ENCODE assay signal across 8 cellular contexts in the genomic region with DNA sequence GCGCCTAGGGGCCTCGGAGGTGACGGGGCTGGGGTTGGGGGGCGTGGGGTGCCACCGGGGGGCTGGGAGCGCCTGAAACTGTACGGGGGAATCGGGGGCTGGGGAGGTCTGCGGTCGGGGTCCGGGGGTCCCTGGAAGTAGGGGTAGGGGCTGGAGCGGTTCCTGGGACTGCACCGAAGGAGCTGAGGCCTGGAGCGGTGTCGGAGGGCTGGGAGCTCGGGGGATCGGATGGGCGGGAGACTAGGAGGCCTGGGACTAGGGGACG. TPM values are rescaled to one million over a fixed set of nuclear protein-coding genes. Genes with fewer than 3 reads are reported as not detected.
DNase-seq lines count a peak whose midpoint lies in the region; ATAC-seq, FAIRE-seq and TF ChIP-seq lines count a peak whose summit lies in the region.

No MANE protein-coding gene starts in this region.

- no peak for DNase-seq in activated T-cell treated with anti-CD3 and anti-CD28 coated beads, Interleukin-2, amount 50 U/mL, for 24 hours
- DNase-seq in activated T-cell treated with anti-CD3 and anti-CD28 coated beads for 4 hours (no peak), astrocyte (ENCODE audit: low read depth) (no peak), HepG2 (ENCODE audit: low spot score) (no peak), tibial artery (no peak), kidney tubule cell (ENCODE audit: low spot score) (no peak), NCI-H446 treated with DMSO at 0.1 percent for 48 hours (lab: John Stamatoyannopoulos, UW) (no peak), NCI-H524 (lab: John Stamatoyannopoulos, UW) (no peak)

- H3K4me1 ChIP-seq in astrocyte (ENCODE audit: insufficient read depth, low read length) (peaks cover 11% of the 10 kb centered on the region), HepG2 (ENCODE audit: insufficient read depth, low read length) (peaks cover 23% of the 10 kb centered on the region), tibial artery (peaks cover 0 to 22% (median 18%) of the 10 kb centered on the region in 4 donors)

- peak overlapping the region; percentile 96 for H3K27ac Mint-ChIP-seq in activated T-cell treated with anti-CD3 and anti-CD28 coated beads, Interleukin-2, amount 50 U/mL, for 24 hours
- H3K27ac Mint-ChIP-seq in astrocyte (ENCODE audit: unreplicated experiment) = peak overlapping the region; percentile 92

- WGBS in HepG2 (ENCODE audit: low lambda C conversion rate) = 0% methylated on average over 7 of the region's 19 CpGs

- no peak for TF ChIP-seq RAD21 in HepG2 (CRISPR knock-in tag; IDR thresholded peaks at IDR 0.05)

- no peaks in the 10 kb centered on the region for H3K27me3 Mint-ChIP-seq in activated T-cell treated with anti-CD3 and anti-CD28 coated beads, Interleukin-2, amount 50 U/mL, for 24 hours
- peaks cover 2% of the 10 kb centered on the region for H3K27me3 Mint-ChIP-seq in astrocyte (ENCODE audit: low read depth, unreplicated experiment)

- POLR2A ChIA-PET in HepG2 (lab: Yijun Ruan, JAX) = no interaction called here

- peaks cover 11% of the 10 kb centered on the region for H3K36me3 ChIP-seq in astrocyte (ENCODE audit: insufficient read depth, low read length)
- H3K36me3 ChIP-seq in HepG2 (replicated peaks in 1 of 2; ENCODE audit: control insufficient read depth in 1 of 2, insufficient read depth in 2 of 2, low read length in 2 of 2) = peaks cover 16 to 33% of the 10 kb centered on the region in 2 experiments
- H3K36me3 ChIP-seq in tibial artery = peaks cover 27 to 34% (median 31%) of the 10 kb centered on the region in 3 donors

- no peaks in the 10 kb centered on the region for H3K9me3 Mint-ChIP-seq in activated T-cell treated with anti-CD3 and anti-CD28 coated beads, Interleukin-2, amount 50 U/mL, for 24 hours
- peaks cover 4% of the 10 kb centered on the region for H3K9me3 Mint-ChIP-seq in astrocyte (ENCODE audit: unreplicated experiment)

- ATAC-seq in HepG2 = no peak; the same call in 1 of the 3 replicates

- no TSS peak for BruUV-seq in HepG2 (replicated peaks; lab: Mats Ljungman, UMichigan)

- peak overlapping the region; percentile 93 for H3K4me3 Mint-ChIP-seq in activated T-cell treated with anti-CD3 and anti-CD28 coated beads, Interleukin-2, amount 50 U/mL, for 24 hours
- H3K4me3 Mint-ChIP-seq in astrocyte (ENCODE audit: unreplicated experiment) = peak overlapping the region; percentile 87

- intact Hi-C loops in HepG2 (cut with micrococcal nuclease; ENCODE audit: unreplicated experiment) = no loop called here
- intact Hi-C loops in tibial artery (cut with DNase I; ENCODE audit: low total_unique reads) = loop anchor here (5.0 to 10.0 kb wide), 3 partner anchors 139 to 597 kb away; partner anchors contain the start of genes ASMTL and SLC25A6

- H3K9me3 ChIP-seq in astrocyte (ENCODE audit: insufficient read depth, low read depth, low read length) (no peaks in the 10 kb centered on the region), HepG2 (ENCODE audit: low read length) (no peaks in the 10 kb centered on the region), tibial artery (no peaks in the 10 kb centered on the region)

- H3K79me2 ChIP-seq in astrocyte (ENCODE audit: insufficient read depth, low read length) (peaks cover 47% of the 10 kb centered on the region), HepG2 (ENCODE audit: insufficient read depth, low read length) (peaks cover 41% of the 10 kb centered on the region)

- H3K27me3 ChIP-seq in astrocyte (ENCODE audit: insufficient read depth, low read length) (no peaks in the 10 kb centered on the region), HepG2 (ENCODE audit: control insufficient read depth in 1 of 2, insufficient read depth in 2 of 2, low read length in 2 of 2) (no peaks in the 10 kb centered on the region; a peak in 1 of 5 replicates), tibial artery (no peaks in the 10 kb centered on the region)

- in situ Hi-C loops in HepG2 (cut with HindIII; ENCODE audit: extremely low pct_ligation_motif_present, low pct_unique_long_range_greater_than_20kb) = no loop called here

- no peak for TF ChIP-seq CTCF in astrocyte (IDR thresholded peaks at IDR 0.05; ENCODE audit: insufficient read depth, low read depth, low read length)
- no peak for TF ChIP-seq CTCF in HepG2 (CRISPR knock-in tag; IDR thresholded peaks at IDR 0.05)
- no peak for TF ChIP-seq CTCF in tibial artery (IDR thresholded peaks at IDR 0.05)

- peaks cover 45% of the 10 kb centered on the region for H4K20me1 ChIP-seq in astrocyte (ENCODE audit: insufficient read depth, low read length)
- H4K20me1 ChIP-seq in HepG2 (ENCODE audit: insufficient read depth, low read length) = peaks cover 26% of the 10 kb centered on the region; the same call in 1 of the 2 replicates

- H3K4me3 ChIP-seq in astrocyte (ENCODE audit: insufficient read depth, low read depth, low read length) = peak overlapping the region; percentile 90
- H3K4me3 ChIP-seq in HepG2 (replicated peaks in 1 of 3; ENCODE audit: insufficient read depth in 1 of 3, low read depth in 2 of 3, low read length in 3 of 3) = peak overlapping the region; percentile 93 to 100 (median 99)
- H3K4me3 ChIP-seq in tibial artery = peak overlapping the region; percentile 77 to 83

- peak overlapping the region; percentile 81 for H3K27ac ChIP-seq in astrocyte (ENCODE audit: low read depth, low read length)
- H3K27ac ChIP-seq in HepG2 (ENCODE audit: extremely low read length, insufficient read depth, low read length) = peak overlapping the region; percentile 78
- H3K27ac ChIP-seq in tibial artery = peak overlapping the region; percentile 76 to 86

- H3K4me2 ChIP-seq in astrocyte (ENCODE audit: low read length) = peak overlapping the region; percentile 98
- H3K4me2 ChIP-seq in HepG2 (ENCODE audit: low read depth, low read length) = peak overlapping the region; percentile 94

- peaks cover 38% of the 10 kb centered on the region for H3K4me1 Mint-ChIP-seq in activated T-cell treated with anti-CD3 and anti-CD28 coated beads, Interleukin-2, amount 50 U/mL, for 24 hours (ENCODE audit: low read depth)
- H3K4me1 Mint-ChIP-seq in astrocyte (ENCODE audit: low read depth, unreplicated experiment) = no peaks in the 10 kb centered on the region

- peaks cover 42% of the 10 kb centered on the region for H3K36me3 Mint-ChIP-seq in activated T-cell treated with anti-CD3 and anti-CD28 coated beads, Interleukin-2, amount 50 U/mL, for 24 hours (ENCODE audit: low read depth)
- no peaks in the 10 kb centered on the region for H3K36me3 Mint-ChIP-seq in astrocyte (ENCODE audit: low read depth, unreplicated experiment)

- FAIRE-seq in astrocyte (lab: Jason Lieb, UNC) (no peak), HepG2 (lab: Jason Lieb, UNC) (no peak)

- CTCF ChIA-PET in HepG2 (lab: Yijun Ruan, JAX; ENCODE audit: low intra/inter-chr PET ratio, low total read pairs) = no interaction called here

- peak overlapping the region; percentile 98 for H3K9ac ChIP-seq in astrocyte (ENCODE audit: low read length)
- H3K9ac ChIP-seq in HepG2 (ENCODE audit: insufficient read depth, low read depth, low read length) = peak overlapping the region; percentile 95

- H2AFZ ChIP-seq in astrocyte (ENCODE audit: low read depth, low read length) = no peak overlapping the region
- H2AFZ ChIP-seq in HepG2 (ENCODE audit: low read length) = no peak overlapping the region

- TF ChIP-seq EP300 in HepG2 (IDR thresholded peaks at IDR 0.05; ENCODE audit: low read depth in 2 of 2, low read length in 2 of 2) (no peak), HepG2 (CRISPR knock-in tag; IDR thresholded peaks at IDR 0.05; ENCODE audit: borderline replicate concordance) (no peak)

- TF ChIP-seq POLR2A in HepG2 (IDR thresholded peaks at IDR 0.05; ENCODE audit: insufficient read depth in 1 of 2, low read depth in 2 of 2, low read length in 2 of 2) = no peak

RNA-seq across cellular contexts. Expression of gene AKAP17A, which starts 0.4 kb away (rescaled TPM):
- total RNA-seq in astrocyte (15.9 and 17.3 TPM in 2 replicates), HepG2 (2016; rRNA removed; fragmentation: Illumina TruSeq; extraction: Trizol) (16.8 and 26.5 TPM in 2 replicates)
- total RNA-seq in HepG2 (2016; cell fraction: cytosol; rRNA removed; fragmentation: Illumina TruSeq; extraction: Trizol; ENCODE audit: low read depth) = 6.5 and 6.8 TPM in 2 replicates
- total RNA-seq in HepG2 (2016; cell fraction: insoluble cytoplasmic fraction; rRNA removed; fragmentation: Illumina TruSeq; extraction: Trizol) = 14.2 and 27.6 TPM in 2 replicates
- total RNA-seq in HepG2 (2016; cell fraction: membrane; rRNA removed; fragmentation: Illumina TruSeq; extraction: Trizol) = 10.5 and 10.6 TPM in 2 replicates
- total RNA-seq in HepG2 (2016; cell fraction: nucleus; rRNA removed; fragmentation: Illumina TruSeq; extraction: Trizol) = 20.8 and 27.2 TPM in 2 replicates
- 20.5 and 29.8 TPM in 2 replicates for polyA plus RNA-seq in HepG2 (2011; rRNA removed)
- 8.1 and 10.8 TPM in 2 replicates for polyA plus RNA-seq in HepG2 (2011; cell fraction: cytosol; rRNA removed)
- 303 and 327 TPM in 2 replicates for polyA plus RNA-seq in HepG2 (2011; cell fraction: nucleus; rRNA removed)
- 24.1 and 26.3 TPM in 2 replicates for polyA plus RNA-seq in HepG2 (2012)
- polyA plus RNA-seq in HepG2 (2016; cell fraction: cytosol; fragmentation: Illumina TruSeq; extraction: Trizol; ENCODE audit: low read depth) = 2.3 and 2.6 TPM in 2 replicates
- polyA plus RNA-seq in HepG2 (2016; cell fraction: insoluble cytoplasmic fraction; fragmentation: Illumina TruSeq; extraction: Trizol; ENCODE audit: low read depth) = 17.5 and 20.6 TPM in 2 replicates
- 6.1 and 6.3 TPM in 2 replicates for polyA plus RNA-seq in HepG2 (2016; cell fraction: membrane; fragmentation: Illumina TruSeq; extraction: Trizol; ENCODE audit: low read depth)
- polyA plus RNA-seq in HepG2 (2016; cell fraction: nucleus; fragmentation: Illumina TruSeq; extraction: Trizol; ENCODE audit: insufficient read depth, low read depth) = 80.9 and 81.0 TPM in 2 replicates
- 5.9 and 7.1 TPM in 2 replicates for polyA minus RNA-seq in HepG2 (2011; rRNA and poly(A)+ RNA removed; ENCODE audit: low replicate concordance)
- 4.2 and 5.9 TPM in 2 replicates for polyA minus RNA-seq in HepG2 (2011; cell fraction: cytosol; rRNA and poly(A)+ RNA removed)
- polyA minus RNA-seq in HepG2 (2011; cell fraction: nucleus; rRNA and poly(A)+ RNA removed) = 19.3 and 20.2 TPM in 2 replicates

RNA-seq across cellular contexts. Expression of gene ASMT, which starts 23.1 kb away (rescaled TPM):
- total RNA-seq in astrocyte (not detected in 2 replicates), HepG2 (2016; rRNA removed; fragmentation: Illumina TruSeq; extraction: Trizol) (not detected in 2 replicates)
- total RNA-seq in HepG2 (2016; cell fraction: cytosol; rRNA removed; fragmentation: Illumina TruSeq; extraction: Trizol; ENCODE audit: low read depth) = not detected in 2 replicates
- total RNA-seq in HepG2 (2016; cell fraction: insoluble cytoplasmic fraction; rRNA removed; fragmentation: Illumina TruSeq; extraction: Trizol) = not detected in 2 replicates
- total RNA-seq in HepG2 (2016; cell fraction: membrane; rRNA removed; fragmentation: Illumina TruSeq; extraction: Trizol) = not detected in 2 replicates
- not detected in 2 replicates for total RNA-seq in HepG2 (2016; cell fraction: nucleus; rRNA removed; fragmentation: Illumina TruSeq; extraction: Trizol)
- 0.04 and 0.33 TPM in 2 replicates for polyA plus RNA-seq in HepG2 (2011; rRNA removed)
- 0.04 and 0.06 TPM in 2 replicates for polyA plus RNA-seq in HepG2 (2011; cell fraction: cytosol; rRNA removed)
- polyA plus RNA-seq in HepG2 (2011; cell fraction: nucleus; rRNA removed) = not detected in 2 replicates
- not detected in 2 replicates for polyA plus RNA-seq in HepG2 (2012)
- 0.14 TPM in 1 of 2 replicates, not detected in the other for polyA plus RNA-seq in HepG2 (2016; cell fraction: cytosol; fragmentation: Illumina TruSeq; extraction: Trizol; ENCODE audit: low read depth)
- polyA plus RNA-seq in HepG2 (2016; cell fraction: insoluble cytoplasmic fraction; fragmentation: Illumina TruSeq; extraction: Trizol; ENCODE audit: low read depth) = not detected in 2 replicates
- polyA plus RNA-seq in HepG2 (2016; cell fraction: membrane; fragmentation: Illumina TruSeq; extraction: Trizol; ENCODE audit: low read depth) = 0.15 TPM in 1 of 2 replicates, not detected in the other
- polyA plus RNA-seq in HepG2 (2016; cell fraction: nucleus; fragmentation: Illumina TruSeq; extraction: Trizol; ENCODE audit: insufficient read depth, low read depth) = not detected in 2 replicates
- not detected in 2 replicates for polyA minus RNA-seq in HepG2 (2011; rRNA and poly(A)+ RNA removed; ENCODE audit: low replicate concordance)
- not detected in 2 replicates for polyA minus RNA-seq in HepG2 (2011; cell fraction: cytosol; rRNA and poly(A)+ RNA removed)
- not detected in 2 replicates for polyA minus RNA-seq in HepG2 (2011; cell fraction: nucleus; rRNA and poly(A)+ RNA removed)

RNA-seq across cellular contexts. Expression of gene P2RY8, which starts 54.8 kb away (rescaled TPM):
- total RNA-seq in astrocyte (not detected in 2 replicates), HepG2 (2016; rRNA removed; fragmentation: Illumina TruSeq; extraction: Trizol) (0.66 and 1.0 TPM in 2 replicates)
- 0.09 and 0.10 TPM in 2 replicates for total RNA-seq in HepG2 (2016; cell fraction: cytosol; rRNA removed; fragmentation: Illumina TruSeq; extraction: Trizol; ENCODE audit: low read depth)
- 0.68 and 1.1 TPM in 2 replicates for total RNA-seq in HepG2 (2016; cell fraction: insoluble cytoplasmic fraction; rRNA removed; fragmentation: Illumina TruSeq; extraction: Trizol)
- total RNA-seq in HepG2 (2016; cell fraction: membrane; rRNA removed; fragmentation: Illumina TruSeq; extraction: Trizol) = 0.31 and 0.34 TPM in 2 replicates
- 1.0 and 1.6 TPM in 2 replicates for total RNA-seq in HepG2 (2016; cell fraction: nucleus; rRNA removed; fragmentation: Illumina TruSeq; extraction: Trizol)
- 1.3 and 3.1 TPM in 2 replicates for polyA plus RNA-seq in HepG2 (2011; rRNA removed)
- polyA plus RNA-seq in HepG2 (2011; cell fraction: cytosol; rRNA removed) = 2.0 and 2.3 TPM in 2 replicates
- polyA plus RNA-seq in HepG2 (2011; cell fraction: nucleus; rRNA removed) = 1.5 and 1.8 TPM in 2 replicates
- polyA plus RNA-seq in HepG2 (2012) = 2.1 and 2.4 TPM in 2 replicates
- 0.08 and 0.09 TPM in 2 replicates for polyA plus RNA-seq in HepG2 (2016; cell fraction: cytosol; fragmentation: Illumina TruSeq; extraction: Trizol; ENCODE audit: low read depth)
- 0.65 and 0.91 TPM in 2 replicates for polyA plus RNA-seq in HepG2 (2016; cell fraction: insoluble cytoplasmic fraction; fragmentation: Illumina TruSeq; extraction: Trizol; ENCODE audit: low read depth)
- polyA plus RNA-seq in HepG2 (2016; cell fraction: membrane; fragmentation: Illumina TruSeq; extraction: Trizol; ENCODE audit: low read depth) = 0.16 and 0.28 TPM in 2 replicates
- 2.0 and 2.3 TPM in 2 replicates for polyA plus RNA-seq in HepG2 (2016; cell fraction: nucleus; fragmentation: Illumina TruSeq; extraction: Trizol; ENCODE audit: insufficient read depth, low read depth)
- polyA minus RNA-seq in HepG2 (2011; rRNA and poly(A)+ RNA removed; ENCODE audit: low replicate concordance) = 0.09 and 7.8 TPM in 2 replicates
- polyA minus RNA-seq in HepG2 (2011; cell fraction: cytosol; rRNA and poly(A)+ RNA removed) = 2.4 and 2.6 TPM in 2 replicates
- polyA minus RNA-seq in HepG2 (2011; cell fraction: nucleus; rRNA and poly(A)+ RNA removed) = 1.4 and 2.2 TPM in 2 replicates
